ENCODE assay signal across 1 cellular context in the genomic region with DNA sequence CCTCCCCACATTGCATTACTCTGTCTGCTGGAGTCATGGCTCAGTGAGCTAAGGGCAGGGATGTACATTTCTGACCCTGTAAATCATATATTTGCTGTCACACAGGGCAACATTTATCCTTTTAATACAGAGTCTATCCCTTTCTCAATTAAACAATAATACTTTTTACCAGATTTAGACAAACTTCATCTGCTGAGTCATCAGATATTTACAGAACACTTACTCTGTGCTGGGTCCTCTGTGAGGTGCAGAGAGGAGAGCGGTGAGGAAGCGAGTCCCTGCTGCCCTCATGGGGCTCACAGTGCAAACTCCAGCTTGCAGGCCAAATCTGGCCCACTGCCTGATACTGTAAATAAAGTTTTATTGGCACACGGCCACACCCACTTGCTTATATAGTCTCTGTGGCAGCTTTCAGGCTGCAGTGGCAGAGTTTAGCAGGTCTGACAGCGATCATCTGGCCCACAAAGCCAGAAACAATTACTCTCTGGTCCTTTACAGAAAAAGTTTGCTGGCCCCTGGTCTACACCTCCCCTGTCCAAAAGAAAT.
TF ChIP-seq lines count a peak whose summit lies in the region.

No MANE protein-coding gene starts in this region.

TF ChIP-seq in HepG2, 621 proteins besides CTCF, POLR2A, EP300 and RAD21 (continued from another document):
- TF ChIP-seq, protein P1, sequence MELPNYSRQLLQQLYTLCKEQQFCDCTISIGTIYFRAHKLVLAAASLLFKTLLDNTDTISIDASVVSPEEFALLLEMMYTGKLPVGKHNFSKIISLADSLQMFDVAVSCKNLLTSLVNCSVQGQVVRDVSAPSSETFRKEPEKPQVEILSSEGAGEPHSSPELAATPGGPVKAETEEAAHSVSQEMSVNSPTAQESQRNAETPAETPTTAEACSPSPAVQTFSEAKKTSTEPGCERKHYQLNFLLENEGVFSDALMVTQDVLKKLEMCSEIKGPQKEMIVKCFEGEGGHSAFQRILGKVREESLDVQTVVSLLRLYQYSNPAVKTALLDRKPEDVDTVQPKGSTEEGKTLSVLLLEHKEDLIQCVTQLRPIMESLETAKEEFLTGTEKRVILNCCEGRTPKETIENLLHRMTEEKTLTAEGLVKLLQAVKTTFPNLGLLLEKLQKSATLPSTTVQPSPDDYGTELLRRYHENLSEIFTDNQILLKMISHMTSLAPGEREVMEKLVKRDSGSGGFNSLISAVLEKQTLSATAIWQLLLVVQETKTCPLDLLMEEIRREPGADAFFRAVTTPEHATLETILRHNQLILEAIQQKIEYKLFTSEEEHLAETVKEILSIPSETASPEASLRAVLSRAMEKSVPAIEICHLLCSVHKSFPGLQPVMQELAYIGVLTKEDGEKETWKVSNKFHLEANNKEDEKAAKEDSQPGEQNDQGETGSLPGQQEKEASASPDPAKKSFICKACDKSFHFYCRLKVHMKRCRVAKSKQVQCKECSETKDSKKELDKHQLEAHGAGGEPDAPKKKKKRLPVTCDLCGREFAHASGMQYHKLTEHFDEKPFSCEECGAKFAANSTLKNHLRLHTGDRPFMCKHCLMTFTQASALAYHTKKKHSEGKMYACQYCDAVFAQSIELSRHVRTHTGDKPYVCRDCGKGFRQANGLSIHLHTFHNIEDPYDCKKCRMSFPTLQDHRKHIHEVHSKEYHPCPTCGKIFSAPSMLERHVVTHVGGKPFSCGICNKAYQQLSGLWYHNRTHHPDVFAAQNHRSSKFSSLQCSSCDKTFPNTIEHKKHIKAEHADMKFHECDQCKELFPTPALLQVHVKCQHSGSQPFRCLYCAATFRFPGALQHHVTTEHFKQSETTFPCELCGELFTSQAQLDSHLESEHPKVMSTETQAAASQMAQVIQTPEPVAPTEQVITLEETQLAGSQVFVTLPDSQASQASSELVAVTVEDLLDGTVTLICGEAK (IDR thresholded peaks at IDR 0.05) = peak; percentile 40; the same call in 1 of the 2 replicates
- TF ChIP-seq, protein P1 (CRISPR knock-in tag; IDR thresholded peaks at IDR 0.05) = peak; percentile 98
- peak; percentile 98 to 99 for TF ChIP-seq MAFK (conservative IDR thresholded peaks at IDR 0.05 in 1 of 2, IDR thresholded peaks at IDR 0.05 in 1 of 2; ENCODE audit: low read length in 2 of 2)
